In the genomic region with DNA sequence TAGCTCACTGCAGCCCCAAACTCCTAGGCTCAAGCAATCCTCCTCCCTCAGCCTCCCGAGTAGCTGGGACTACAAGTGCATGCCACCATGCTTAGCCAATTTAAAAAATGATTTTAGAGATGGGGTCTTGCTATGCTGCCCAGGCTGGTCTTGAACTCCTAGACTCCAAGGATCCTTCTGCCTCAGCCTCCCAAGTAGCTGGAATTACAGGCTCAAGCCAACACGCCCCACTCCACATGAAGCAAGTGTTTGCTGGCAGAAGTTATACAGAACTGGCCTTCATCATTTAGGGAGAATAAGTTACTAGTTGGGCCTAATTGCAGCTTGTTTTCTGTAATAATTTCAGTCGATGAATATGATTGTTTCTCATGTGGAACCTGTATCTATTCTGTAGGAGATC, we compare ENCODE assay signal across 8 cellular contexts.
"Had no signal": no experiment of that assay in that cellular context is flagged by ENCODE, and none has a peak within 500 bp of the region (broad histone marks: within the 10 kb centered on the region; RNA-seq: fewer than 3 reads in every experiment).

No MANE protein-coding gene starts in this region.

- H3K4me3 ChIP-seq: GM12878 had no signal

- ATAC-seq: GM12878 had no signal

- DNase-seq: GDM1, GF-D8 had no signal

- FAIRE-seq: G401.6, GM12878, GM12891, GM12892, GM18507, GM19239 had no signal
